Comparison of ENCODE assay signal across 8 cellular contexts in the genomic region with DNA sequence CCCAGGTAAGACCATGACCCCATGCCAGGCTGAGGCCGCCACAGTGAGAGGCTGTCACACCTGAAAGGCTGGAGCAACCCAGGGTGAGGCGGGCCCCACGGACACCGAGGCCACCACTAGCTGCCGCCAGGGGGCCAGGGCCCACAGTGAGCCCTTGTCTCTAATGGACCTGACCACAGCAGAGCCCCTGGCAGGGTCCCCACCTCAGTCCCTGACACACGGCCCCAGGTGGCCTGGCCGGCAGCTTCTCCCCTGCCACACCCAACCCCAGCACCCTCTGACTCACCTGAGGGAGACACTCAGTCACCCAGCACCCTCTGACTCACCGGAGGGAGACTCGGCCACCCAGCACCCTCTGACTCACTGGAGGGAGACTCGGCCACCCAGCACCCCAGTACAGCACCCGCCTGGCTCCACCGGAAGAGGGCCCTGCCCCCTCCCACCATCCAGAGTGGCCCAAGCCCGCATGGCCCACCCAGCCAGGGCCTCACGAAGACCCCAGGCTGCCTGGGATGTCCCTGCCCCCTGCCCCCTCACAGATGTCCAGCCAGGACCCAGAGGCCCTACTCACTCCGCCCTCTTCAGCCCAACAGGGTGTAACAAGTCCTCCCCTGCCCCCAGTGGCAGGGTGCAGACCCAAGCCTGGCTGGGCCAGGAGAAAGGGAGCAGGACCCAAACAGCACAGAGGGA. TPM values are rescaled to one million over a fixed set of nuclear protein-coding genes. Genes with fewer than 3 reads are reported as not detected.
DNase-seq lines count a peak whose midpoint lies in the region; ATAC-seq and TF ChIP-seq lines count a peak whose summit lies in the region.

No MANE protein-coding gene starts in this region.

- no peak overlapping the region for H3K4me3 Mint-ChIP-seq in activated T-cell treated with anti-CD3 and anti-CD28 coated beads, Interleukin-2, amount 50 U/mL, for 4 hours

- H3K36me3 ChIP-seq in left lung (peaks cover 0 to 20% of the 10 kb centered on the region in 2 donors), upper lobe of right lung (no peaks in the 10 kb centered on the region), testis (ENCODE audit: low read depth, missing control alignments) (no peaks in the 10 kb centered on the region)

- H3K4me1 Mint-ChIP-seq in activated T-cell treated with anti-CD3 and anti-CD28 coated beads, Interleukin-2, amount 50 U/mL, for 4 hours (ENCODE audit: low read depth): peaks cover 23% of the 10 kb centered on the region

- H3K36me3 Mint-ChIP-seq in activated T-cell treated with anti-CD3 and anti-CD28 coated beads, Interleukin-2, amount 50 U/mL, for 4 hours (ENCODE audit: insufficient read depth): peaks cover 4% of the 10 kb centered on the region

- H3K4me3 ChIP-seq in left lung: peak overlapping the region in 1 of 2 donors; percentile 9
- H3K4me3 ChIP-seq in upper lobe of right lung: no peak overlapping the region
- no peak overlapping the region for H3K4me3 ChIP-seq in testis

- peak; percentile 44 to 54 for ATAC-seq in activated T-cell treated with anti-CD3 and anti-CD28 coated beads, Interleukin-2, amount 50 U/mL, for 4 hours
- ATAC-seq in left lung: peak; percentile 61
- peak; percentile 13 for ATAC-seq in upper lobe of right lung
- ATAC-seq in GM18861 (IDR thresholded peaks at IDR 0.05; ENCODE audit: unreplicated experiment): no peak

- no peaks in the 10 kb centered on the region for H3K27me3 Mint-ChIP-seq in activated T-cell treated with anti-CD3 and anti-CD28 coated beads, Interleukin-2, amount 50 U/mL, for 4 hours (ENCODE audit: low read depth)

- H3K9me3 ChIP-seq in left lung (no peaks in the 10 kb centered on the region), upper lobe of right lung (no peaks in the 10 kb centered on the region), testis (no peaks in the 10 kb centered on the region)

- H3K27ac ChIP-seq in 22Rv1: no peak overlapping the region
- H3K27ac ChIP-seq in left lung: peak overlapping the region; percentile 44 to 58
- H3K27ac ChIP-seq in upper lobe of right lung: peak overlapping the region; percentile 58
- no peak overlapping the region for H3K27ac ChIP-seq in testis

- no peaks in the 10 kb centered on the region for H3K27me3 ChIP-seq in left lung
- H3K27me3 ChIP-seq in upper lobe of right lung: no peaks in the 10 kb centered on the region
- no peaks in the 10 kb centered on the region for H3K27me3 ChIP-seq in testis

- DNase-seq in HPDE6-E6E7 (ENCODE audit: extremely low spot score): peak; percentile 99
- DNase-seq in activated T-cell treated with anti-CD3 and anti-CD28 coated beads, Interleukin-2, amount 50 U/mL, for 4 hours: peak; percentile 57
- peak; percentile 71 to 87 for DNase-seq in left lung
- no peak for DNase-seq in upper lobe of right lung
- no peak for DNase-seq in ureter (ENCODE audit: low spot score)
- no peak for DNase-seq in testis

- intact Hi-C loops in left lung (cut with DNase I): no loop called here
- intact Hi-C loops in upper lobe of right lung (cut with DNase I): no loop called here
- intact Hi-C loops in testis (cut with DNase I; ENCODE audit: low total_unique reads): no loop called here

- H3K4me1 ChIP-seq in left lung (peaks cover 21 to 51% of the 10 kb centered on the region in 2 donors), upper lobe of right lung (peaks cover 26% of the 10 kb centered on the region), testis (peaks cover 33% of the 10 kb centered on the region)

- no peaks in the 10 kb centered on the region for H3K9me3 Mint-ChIP-seq in activated T-cell treated with anti-CD3 and anti-CD28 coated beads, Interleukin-2, amount 50 U/mL, for 4 hours

- TF ChIP-seq CTCF in 22Rv1 (IDR thresholded peaks at IDR 0.05) (peak; percentile 43), left lung (IDR thresholded peaks at IDR 0.05) (peak in 1 of 2 donors; percentile 20), upper lobe of right lung (IDR thresholded peaks at IDR 0.05) (peak; percentile 35), testis (IDR thresholded peaks at IDR 0.05) (no peak)

- no peak for TF ChIP-seq POLR2A in testis (IDR thresholded peaks at IDR 0.05)

- WGBS in testis, 2 donors: 76% methylated on average over 15 of the region's 15 CpGs; no CpG with 5 or more reads in 1 of the 2 donors

RNA-seq across cellular contexts. Expression of a gene that starts 4.4 kb away (rescaled TPM):
- 10 to 100 TPM; 70.7 to 74.6 (median 72.1) TPM for total RNA-seq in activated T-cell treated with anti-CD3 and anti-CD28 coated beads, Interleukin-2, amount 50 U/mL, for 4 hours
- total RNA-seq in left lung (10 to 100 TPM; 67.4 to 81.2 TPM), upper lobe of right lung (66.0 TPM), ureter (52.8 TPM), testis (100 to 1,000 TPM; 169 to 183 TPM)
- 65.8 TPM for polyA plus RNA-seq in testis (ENCODE audit: insufficient read depth, low read depth, low replicate concordance)

RNA-seq across cellular contexts. Expression of a gene that starts 13.5 kb away (rescaled TPM):
- under 1 TPM; 0.41 to 0.53 (median 0.47) TPM for total RNA-seq in activated T-cell treated with anti-CD3 and anti-CD28 coated beads, Interleukin-2, amount 50 U/mL, for 4 hours
- 100 to 1,000 TPM in 1 of 2 donors, 10 to 100 TPM in 1; 78.3 to 129 TPM for total RNA-seq in left lung
- total RNA-seq in upper lobe of right lung: 66.3 TPM
- total RNA-seq in ureter: 41.9 TPM
- total RNA-seq in testis: 100 to 1,000 TPM in 1 of 2 donors, 10 to 100 TPM in 1; 60.2 to 102 TPM
- 63.3 TPM for polyA plus RNA-seq in testis (ENCODE audit: insufficient read depth, low read depth, low replicate concordance)

RNA-seq across cellular contexts. Expression of a gene that starts 13.7 kb away (rescaled TPM):
- under 1 TPM; 0.15 to 0.29 (median 0.19) TPM for total RNA-seq in activated T-cell treated with anti-CD3 and anti-CD28 coated beads, Interleukin-2, amount 50 U/mL, for 4 hours
- total RNA-seq in left lung (under 1 TPM; 0.20 to 0.37 TPM), upper lobe of right lung (0.32 TPM), ureter (0.42 TPM), testis (1 to 10 TPM; 1.5 TPM)
- 0.66 TPM for polyA plus RNA-seq in testis (ENCODE audit: insufficient read depth, low read depth, low replicate concordance)

RNA-seq across cellular contexts. Expression of a gene that starts 20.2 kb away (rescaled TPM):
- total RNA-seq in activated T-cell treated with anti-CD3 and anti-CD28 coated beads, Interleukin-2, amount 50 U/mL, for 4 hours: 10 to 100 TPM; 16.0 to 18.4 (median 18.1) TPM
- total RNA-seq in left lung (10 to 100 TPM; 24.5 to 25.2 TPM), upper lobe of right lung (20.4 TPM), ureter (21.4 TPM), testis (10 to 100 TPM; 64.4 to 82.3 TPM)
- polyA plus RNA-seq in testis (ENCODE audit: insufficient read depth, low read depth, low replicate concordance): 129 TPM

RNA-seq across cellular contexts. Expression of a gene that starts 20.4 kb away (rescaled TPM):
- 100 to 1,000 TPM; 164 to 181 (median 172) TPM for total RNA-seq in activated T-cell treated with anti-CD3 and anti-CD28 coated beads, Interleukin-2, amount 50 U/mL, for 4 hours
- total RNA-seq in left lung (10 to 100 TPM; 67.0 to 90.4 TPM), upper lobe of right lung (81.9 TPM), ureter (132 TPM), testis (100 to 1,000 TPM; 220 to 232 TPM)
- polyA plus RNA-seq in testis (ENCODE audit: insufficient read depth, low read depth, low replicate concordance): 213 TPM

Comparison
In these comparisons a context has a peak if more than half of its experiments do, and no peak if none do; other contexts are left out.
1. H3K27ac ChIP-seq: peak in left lung (2 of 2) and upper lobe of right lung (single experiment); none in 22Rv1 (single experiment) and testis (0 of 2).
2. CTCF ChIP-seq: peak in 22Rv1 (single experiment) and upper lobe of right lung (single experiment); none in testis (0 of 3).
3. DNase-seq: peak in HPDE6-E6E7 (single experiment), activated T-cell treated with anti-CD3 and anti-CD28 coated beads, Interleukin-2, amount 50 U/mL, for 4 hours (single experiment) and left lung (2 of 2); none in upper lobe of right lung (single experiment), ureter (single experiment) and testis (single experiment).
4. RNA of a gene that starts 13.5 kb away (total RNA-seq): 78.3 to 129 TPM in left lung, 60.2 to 102 TPM in testis, 66.3 TPM in upper lobe of right lung (single experiment) and 41.9 TPM in ureter (single experiment); 0.41 to 0.53 TPM in activated T-cell treated with anti-CD3 and anti-CD28 coated beads, Interleukin-2, amount 50 U/mL, for 4 hours; every median in the first group is over 10 times any median in the second.